17 cellular contexts compared by ENCODE assay signal in the genomic region with DNA sequence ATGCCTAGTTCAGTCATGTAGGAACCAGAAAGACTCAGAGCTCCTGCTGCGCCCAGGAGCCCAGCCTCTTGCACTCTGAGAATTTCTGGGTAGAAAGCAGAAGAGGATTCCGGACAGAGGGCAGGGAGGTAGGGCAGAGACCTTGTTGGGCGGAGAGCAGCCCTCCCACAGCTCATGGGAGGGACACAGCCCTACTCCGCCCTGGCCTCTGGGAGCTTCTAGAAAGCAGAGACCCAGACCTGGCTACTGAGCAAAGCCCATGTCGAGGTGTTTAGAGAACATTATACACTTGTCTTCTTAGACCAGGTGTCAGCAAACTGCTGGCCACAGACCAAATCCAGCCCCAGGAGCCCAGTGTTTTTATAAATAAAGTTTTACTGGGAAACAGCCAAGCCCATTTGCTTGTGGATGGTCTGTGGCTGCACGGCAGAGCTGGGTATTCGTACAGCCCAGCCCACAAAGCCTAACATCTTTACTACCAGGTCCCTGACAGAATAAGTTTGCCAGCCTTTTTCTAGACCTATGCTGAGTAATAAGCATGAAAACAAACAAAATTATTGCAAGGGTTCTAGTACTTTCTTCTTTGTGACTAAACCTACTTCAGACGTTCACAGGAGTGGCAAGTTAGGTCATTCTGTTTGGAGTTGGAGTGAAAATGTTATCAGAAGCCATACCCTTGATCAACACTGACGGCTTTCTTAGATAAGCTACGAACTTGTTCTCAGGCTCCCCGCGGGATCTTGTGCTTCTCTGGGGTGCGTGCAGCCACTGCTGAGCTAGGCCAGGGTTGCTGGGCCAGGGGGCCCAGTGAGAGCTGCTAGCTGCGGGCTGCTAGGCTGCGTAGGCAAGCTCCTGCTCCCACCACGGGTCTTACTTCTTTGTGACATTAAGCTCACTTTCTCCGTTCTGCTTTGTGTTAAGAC.
"Had no signal": no experiment of that assay in that cellular context is flagged by ENCODE, and none has a peak within 500 bp of the region (broad histone marks: within the 10 kb centered on the region; RNA-seq: fewer than 3 reads in every experiment).

No MANE protein-coding gene starts in this region.

- H3K9me3 ChIP-seq: pancreas, tibial nerve had no signal

- H3K27me3 ChIP-seq: pancreas, tibial nerve had no signal

- DNase-seq: activated CD4-positive, alpha-beta T cell treated with anti-CD3 and anti-CD28 coated beads for 48 hours; activated CD8-positive, alpha-beta memory T cell treated with anti-CD3 and anti-CD28 coated beads, Interleukin-2, amount 50 U/mL, for 48 hours; activated naive CD4-positive, alpha-beta T cell; dorsolateral prefrontal cortex; kidney; pancreas; stimulated activated CD4-positive, alpha-beta T cell treated with anti-CD3 and anti-CD28 coated beads, Interleukin-15, amount 100 ng/mL, for 24 hours; stimulated activated CD4-positive, alpha-beta T cell treated with anti-CD3 and anti-CD28 coated beads, Interleukin-4, amount 100 ng/mL, for 1 hour; stimulated activated naive B cell treated with anti-CD40 and anti-IgM and Interleukin-4, amounts not matched to agents 10 μg/mL and 1 μg/mL and 100 μg/mL, for 72 hours; substantia nigra; SW 1271 had no signal

- H3K27ac ChIP-seq: dorsolateral prefrontal cortex, pancreas, SJSA1, tibial nerve had no signal

- FAIRE-seq: endometrium, kidney, pancreas, TTC549 had no signal

- ATAC-seq: esophagus mucosa; stimulated activated naive B cell treated with anti-CD40 and anti-IgM and Interleukin-4, amounts not matched to agents 10 μg/mL and 1 μg/mL and 100 μg/mL, for 72 hours; WTC11 had no signal

- H3K36me3 ChIP-seq: pancreas, SJSA1, tibial nerve had no signal

- H3K4me3 ChIP-seq: pancreas, SJSA1, tibial nerve had no signal
